Comparison of ENCODE assay signal across 12 cellular contexts in genomic region chr6:109447878-109448555, GRCh38. TPM values are rescaled to one million over a fixed set of nuclear protein-coding genes. Genes with fewer than 3 reads are reported as not detected.
A peak's percentile ranks its signal among the peaks of the same experiment; 100 is the strongest.
DNase-seq lines count a peak whose midpoint lies in the region; ATAC-seq and TF ChIP-seq lines count a peak whose summit lies in the region.
"Had no signal": no experiment of that assay in that cellular context is flagged by ENCODE, and none has a peak within 500 bp of the region (broad histone marks: within the 10 kb centered on the region; RNA-seq: fewer than 3 reads in every experiment).

No MANE protein-coding gene starts in this region.

- H3K27ac Mint-ChIP-seq in Calu3 (ENCODE audit: unreplicated experiment): peak overlapping the region; percentile 69
- H3K27ac Mint-ChIP-seq in IgD-negative memory B cell: peak overlapping the region; percentile 80 to 97 (median 87)
- peak overlapping the region; percentile 34 for H3K27ac Mint-ChIP-seq in activated CD4-positive, alpha-beta memory T cell treated with anti-CD3 and anti-CD28 coated beads, Interleukin-2, amount 10 ng/mL, durations not matched to agents 7 days and 5 days
- H3K27ac Mint-ChIP-seq: nephron had no signal

- POLR2A ChIA-PET in activated CD4-positive, alpha-beta memory T cell treated with anti-CD3 and anti-CD28 coated beads, Interleukin-2, amount 10 ng/mL, durations not matched to agents 7 days and 5 days (lab: Charles Lee): interaction anchor here (0.7 to 13.3 kb wide), 6 partner anchors 5 to 65 kb away, joined by 3 to 243 read pairs (median 6); partner anchors contain the start of genes CD164, MICAL1, PPIL6 and SMPD2

- H3K9me3 Mint-ChIP-seq in Calu3 (ENCODE audit: low read depth, unreplicated experiment) (no peaks in the 10 kb centered on the region), IgD-negative memory B cell (no peaks in the 10 kb centered on the region)
- H3K9me3 Mint-ChIP-seq in activated CD4-positive, alpha-beta memory T cell treated with anti-CD3 and anti-CD28 coated beads, Interleukin-2, amount 10 ng/mL, durations not matched to agents 7 days and 5 days: no peaks in the 10 kb centered on the region
- H3K9me3 Mint-ChIP-seq: nephron had no signal

- H3K4me1 ChIP-seq in lung (ENCODE audit: control insufficient read depth in 2 of 2, insufficient read depth in 2 of 2, low read length in 2 of 2): no peaks in the 10 kb centered on the region
- H3K4me1 ChIP-seq in esophagus squamous epithelium: peaks cover 0 to 33% (median 0%) of the 10 kb centered on the region in 3 donors

- no peak overlapping the region for H3K4me3 ChIP-seq in lung
- no peak overlapping the region for H3K4me3 ChIP-seq in esophagus squamous epithelium

- H3K4me3 Mint-ChIP-seq in Calu3 (ENCODE audit: low read depth, unreplicated experiment): no peak overlapping the region
- peak overlapping the region; percentile 25 to 84 (median 48) for H3K4me3 Mint-ChIP-seq in IgD-negative memory B cell
- H3K4me3 Mint-ChIP-seq in activated CD4-positive, alpha-beta memory T cell treated with anti-CD3 and anti-CD28 coated beads, Interleukin-2, amount 10 ng/mL, durations not matched to agents 7 days and 5 days: no peak overlapping the region
- H3K4me3 Mint-ChIP-seq: nephron had no signal

- CTCF ChIA-PET in Calu3 (lab: Charles Lee): no interaction called here
- CTCF ChIA-PET in activated CD4-positive, alpha-beta memory T cell treated with anti-CD3 and anti-CD28 coated beads, Interleukin-2, amount 10 ng/mL, durations not matched to agents 7 days and 5 days (lab: Charles Lee): no interaction called here

- no peak for DNase-seq in Calu3
- DNase-seq in activated CD4-positive, alpha-beta memory T cell treated with anti-CD3 and anti-CD28 coated beads, Interleukin-2, amount 10 ng/mL, durations not matched to agents 7 days and 5 days: no peak
- peak; percentile 28 for DNase-seq in lung (ENCODE audit: low spot score)
- DNase-seq in esophagus squamous epithelium (lab: John Stamatoyannopoulos, UW): no peak
- no peak for DNase-seq in hepatic stellate cell (ENCODE audit: low spot score)
- DNase-seq: activated gamma-delta T cell treated with Interleukin-2 at 50 U/mL for 16 hours; effector CD4-positive, alpha-beta T cell; NCI-H446 treated with DMSO at 0.1 percent for 48 hours had no signal

- no TSS peak for BruUV-seq in Calu3 (replicated peaks; lab: Mats Ljungman, UMichigan)

- H3K4me1 Mint-ChIP-seq in Calu3 (ENCODE audit: low read depth, unreplicated experiment): no peaks in the 10 kb centered on the region
- H3K4me1 Mint-ChIP-seq in IgD-negative memory B cell: peaks cover 27 to 37% (median 28%) of the 10 kb centered on the region in 3 donors
- H3K4me1 Mint-ChIP-seq in activated CD4-positive, alpha-beta memory T cell treated with anti-CD3 and anti-CD28 coated beads, Interleukin-2, amount 10 ng/mL, durations not matched to agents 7 days and 5 days: peaks cover 62% of the 10 kb centered on the region

- intact Hi-C loops in Calu3 (cut with micrococcal nuclease; ENCODE audit: unreplicated experiment): no loop called here
- intact Hi-C loops in esophagus squamous epithelium (cut with DNase I): no loop called here

- WGBS in lung, 2 donors: 81 to 83% methylated on average over 7 of the region's 8 CpGs
- 80 to 85% methylated on average over 3 to 8 of the region's 8 CpGs for WGBS in esophagus squamous epithelium, 2 donors

- no peaks in the 10 kb centered on the region for H3K27me3 ChIP-seq in lung (ENCODE audit: control insufficient read depth, insufficient read depth)
- H3K27me3 ChIP-seq in esophagus squamous epithelium: no peaks in the 10 kb centered on the region

- TF ChIP-seq POLR2A in esophagus squamous epithelium (IDR thresholded peaks at IDR 0.05): no peak

- H3K27ac ChIP-seq in lung (ENCODE audit: low read depth in 1 of 2, low read length in 1 of 2) (no peak overlapping the region), esophagus squamous epithelium (no peak overlapping the region)

- TF ChIP-seq CTCF in Calu3 (IDR thresholded peaks at IDR 0.05; ENCODE audit: unreplicated experiment) (no peak), lung (IDR thresholded peaks at IDR 0.05; ENCODE audit: control extremely low read depth, extremely low read depth) (no peak), esophagus squamous epithelium (IDR thresholded peaks at IDR 0.05) (no peak)

- H3K27me3 Mint-ChIP-seq in Calu3 (ENCODE audit: unreplicated experiment): no peaks in the 10 kb centered on the region
- H3K27me3 Mint-ChIP-seq in IgD-negative memory B cell: no peaks in the 10 kb centered on the region
- H3K27me3 Mint-ChIP-seq in activated CD4-positive, alpha-beta memory T cell treated with anti-CD3 and anti-CD28 coated beads, Interleukin-2, amount 10 ng/mL, durations not matched to agents 7 days and 5 days: no peaks in the 10 kb centered on the region

- H3K9me3 ChIP-seq in lung (ENCODE audit: control insufficient read depth in 2 of 2, insufficient read depth in 1 of 2, low read length in 1 of 2) (no peaks in the 10 kb centered on the region), esophagus squamous epithelium (no peaks in the 10 kb centered on the region)

- H3K36me3 ChIP-seq in lung (ENCODE audit: control insufficient read depth in 2 of 2, insufficient read depth in 2 of 2, low read length in 2 of 2): peaks cover 0 to 45% of the 10 kb centered on the region in 2 donors
- peaks cover 0 to 52% (median 11%) of the 10 kb centered on the region in 3 donors for H3K36me3 ChIP-seq in esophagus squamous epithelium

- H3K36me3 Mint-ChIP-seq in Calu3 (ENCODE audit: insufficient read depth, unreplicated experiment) (peaks cover 21% of the 10 kb centered on the region), IgD-negative memory B cell (no peaks in the 10 kb centered on the region)
- peaks cover 65% of the 10 kb centered on the region for H3K36me3 Mint-ChIP-seq in activated CD4-positive, alpha-beta memory T cell treated with anti-CD3 and anti-CD28 coated beads, Interleukin-2, amount 10 ng/mL, durations not matched to agents 7 days and 5 days (ENCODE audit: low read depth)

- no peak for ATAC-seq in lung (ENCODE audit: insufficient read depth, low FRiP score)
- no peak for ATAC-seq in HG02798 (IDR thresholded peaks at IDR 0.05; ENCODE audit: poor library complexity, unreplicated experiment)
- no peak for ATAC-seq in HG03135 (IDR thresholded peaks at IDR 0.05; ENCODE audit: unreplicated experiment)

RNA-seq across cellular contexts. Expression of gene SMPD2, which starts 7.5 kb away (rescaled TPM):
- total RNA-seq in Calu3 (2022): 15.9 and 17.3 TPM in 2 replicates
- 22.0 TPM for polyA plus RNA-seq in IgD-negative memory B cell
- 10 to 100 TPM; 15.9 to 16.9 TPM for total RNA-seq in activated CD4-positive, alpha-beta memory T cell treated with anti-CD3 and anti-CD28 coated beads, Interleukin-2, amount 10 ng/mL, durations not matched to agents 7 days and 5 days
- total RNA-seq in lung: 10 to 100 TPM; 18.2 to 22.8 TPM
- 10 to 100 TPM; 17.4 to 21.5 TPM for polyA plus RNA-seq in lung
- 10 to 100 TPM; 10.6 to 28.1 (median 24.0) TPM for total RNA-seq in esophagus squamous epithelium

RNA-seq across cellular contexts. Expression of gene MICAL1, which starts 7.6 kb away (rescaled TPM):
- 22.5 and 25.4 TPM in 2 replicates for total RNA-seq in Calu3 (2022)
- polyA plus RNA-seq in IgD-negative memory B cell: 23.9 TPM
- total RNA-seq in activated CD4-positive, alpha-beta memory T cell treated with anti-CD3 and anti-CD28 coated beads, Interleukin-2, amount 10 ng/mL, durations not matched to agents 7 days and 5 days: 100 to 1,000 TPM; 125 to 128 TPM
- 10 to 100 TPM; 29.9 to 67.7 TPM for total RNA-seq in lung
- polyA plus RNA-seq in lung: 10 to 100 TPM; 54.8 to 60.1 TPM
- total RNA-seq in esophagus squamous epithelium: 10 to 100 TPM; 11.9 to 20.0 (median 12.6) TPM

RNA-seq across cellular contexts. Expression of gene PPIL6, which starts 7.6 kb away (rescaled TPM):
- total RNA-seq in Calu3 (2022): 2.5 and 2.6 TPM in 2 replicates
- 1.1 TPM for polyA plus RNA-seq in IgD-negative memory B cell
- not detected for total RNA-seq in activated CD4-positive, alpha-beta memory T cell treated with anti-CD3 and anti-CD28 coated beads, Interleukin-2, amount 10 ng/mL, durations not matched to agents 7 days and 5 days
- 10 to 100 TPM; 18.0 to 18.1 TPM for total RNA-seq in lung
- polyA plus RNA-seq in lung: 1 to 10 TPM; 6.3 to 8.5 TPM
- total RNA-seq in esophagus squamous epithelium: 1 to 10 TPM in 3 of 4 donors, under 1 TPM in 1; 0.35 to 6.1 (median 2.8) TPM

RNA-seq across cellular contexts. Expression of gene ZBTB24, which starts 35.0 kb away (rescaled TPM):
- total RNA-seq in Calu3 (2022) (11.2 and 11.5 TPM in 2 replicates), lung (10 to 100 TPM in 1 of 2 donors, 1 to 10 TPM in 1; 7.5 to 13.9 TPM), esophagus squamous epithelium (1 to 10 TPM; 3.9 to 8.4 (median 7.0) TPM)
- polyA plus RNA-seq in IgD-negative memory B cell (15.5 TPM), lung (1 to 10 TPM; 2.9 to 4.4 TPM)
- 10 to 100 TPM; 16.5 to 17.5 TPM for total RNA-seq in activated CD4-positive, alpha-beta memory T cell treated with anti-CD3 and anti-CD28 coated beads, Interleukin-2, amount 10 ng/mL, durations not matched to agents 7 days and 5 days

Comparison
In these comparisons a context has a peak if more than half of its experiments do, and no peak if none do; other contexts are left out.
1. H3K27ac Mint-ChIP-seq: peak in every context shown above with its lines; median percentile 87 in IgD-negative memory B cell; 69 in Calu3; 34 in activated CD4-positive, alpha-beta memory T cell treated with anti-CD3 and anti-CD28 coated beads, Interleukin-2, amount 10 ng/mL, durations not matched to agents 7 days and 5 days.
2. H3K4me3 Mint-ChIP-seq: peak in IgD-negative memory B cell (4 of 4); none in Calu3 (single experiment) and activated CD4-positive, alpha-beta memory T cell treated with anti-CD3 and anti-CD28 coated beads, Interleukin-2, amount 10 ng/mL, durations not matched to agents 7 days and 5 days (single experiment).